Comparison of ENCODE assay signal across 23 cellular contexts in the genomic region with DNA sequence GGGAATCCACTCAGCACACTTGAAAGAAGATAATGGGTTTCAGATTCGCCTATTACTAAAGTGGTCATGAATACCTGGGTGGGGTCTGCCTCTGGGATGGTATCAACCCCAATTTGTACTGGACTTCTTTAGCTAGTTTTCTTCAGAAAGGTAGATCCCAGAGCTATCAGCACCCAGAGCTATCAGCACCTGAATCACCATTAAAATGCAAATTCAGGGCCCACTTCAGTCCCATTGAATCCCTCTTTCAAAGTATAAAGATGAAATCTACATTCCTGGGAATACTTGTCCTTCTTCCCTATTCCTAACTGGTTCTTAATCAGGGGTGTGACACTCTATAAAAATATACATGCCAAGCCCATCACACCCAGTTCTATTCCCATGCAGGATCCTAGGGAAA.
"Had no signal": no experiment of that assay in that cellular context is flagged by ENCODE, and none has a peak within 500 bp of the region (broad histone marks: within the 10 kb centered on the region; RNA-seq: fewer than 3 reads in every experiment).

No MANE protein-coding gene starts in this region.

- ATAC-seq: activated CD8-positive, alpha-beta T cell treated with anti-CD3 and anti-CD28 coated beads for 36 hours; Panc1 had no signal

- H3K27ac ChIP-seq: ascending aorta, cardiac muscle cell, SJCRH30, SK-N-MC, WERI-Rb-1 had no signal

- H3K9me3 ChIP-seq: ascending aorta, MG63, SJCRH30 had no signal

- H3K36me3 ChIP-seq: ascending aorta, cardiac muscle cell, MG63, SJCRH30, WERI-Rb-1 had no signal

- H3K27me3 ChIP-seq: ascending aorta, cardiac muscle cell, MG63, SJCRH30 had no signal

- DNase-seq: activated CD4-positive, alpha-beta T cell treated with anti-CD3 and anti-CD28 coated beads, Interleukin-2, amount 10 ng/mL, durations not matched to agents 24 days and 14 days; activated CD4-positive, alpha-beta T cell treated with anti-CD3 and anti-CD28 coated beads, Interleukin-2, amount 50 U/mL, for 4 hours; activated CD8-positive, alpha-beta T cell treated with anti-CD3 and anti-CD28 coated beads for 36 hours; activated gamma-delta T cell; activated naive CD4-positive, alpha-beta T cell treated with Interleukin-2 at 50 U/mL for 16 hours; activated naive CD8-positive, alpha-beta T cell treated with anti-CD3 and anti-CD28 coated beads, Interleukin-2, amount 10 ng/mL, durations not matched to agents 7 days and 5 days; activated T-cell treated with anti-CD3 and anti-CD28 coated beads, Interleukin-2, amount 50 U/mL, for 24 hours; amygdala; Kasumi-1; MG63; NCI-H1048; NCI-H1436; NCI-H1694; NCI-H2227 treated with DMSO at 0.1 percent for 48 hours; NCI-H446; NCI-H524 treated with DMSO at 0.1 percent for 48 hours; SJCRH30; T1000; WERI-Rb-1 had no signal

- H3K4me1 ChIP-seq: ascending aorta, SJCRH30 had no signal

- H3K4me3 ChIP-seq: ascending aorta, cardiac muscle cell, MG63, SJCRH30, SK-N-MC had no signal
